In genomic region chr11:112024778-112025678, GRCh38 we compare ENCODE assay signal across 8 cellular contexts. TPM values are rescaled to one million over a fixed set of nuclear protein-coding genes. Genes with fewer than 3 reads are reported as not detected.
DNase-seq lines count a peak whose midpoint lies in the region; ATAC-seq and TF ChIP-seq lines count a peak whose summit lies in the region.

Gene DLAT (plus strand): TSS chr11:112025408. CDS start chr11:112025473, 65 bp downstream.

- no peaks in the 10 kb centered on the region for H3K27me3 Mint-ChIP-seq in activated naive CD8-positive, alpha-beta T cell

- no peaks in the 10 kb centered on the region for H3K79me2 ChIP-seq in parathyroid adenoma

- H2AFZ ChIP-seq in parathyroid adenoma = peak within 1 kb of the TSS; percentile 88

- H3K9ac ChIP-seq in parathyroid adenoma = peak within 1 kb of the TSS; percentile 21

- no peak for TF ChIP-seq POLR2A in tibial nerve (IDR thresholded peaks at IDR 0.05)

- 1% methylated on average over 57 to 70 of the region's 71 CpGs for WGBS in tibial nerve, 2 donors

- H3K9me3 Mint-ChIP-seq in activated naive CD8-positive, alpha-beta T cell (ENCODE audit: low read depth) = no peaks in the 10 kb centered on the region

- intact Hi-C loops in Right ventricle myocardium superior (cut with DNase I) = no loop called here

- peak within 1 kb of the TSS; percentile 99 for H3K4me3 Mint-ChIP-seq in activated naive CD8-positive, alpha-beta T cell

- H3K27me3 ChIP-seq in parathyroid adenoma (ENCODE audit: control insufficient read depth, insufficient read depth, low read length) (no peaks in the 10 kb centered on the region), tibial nerve (no peaks in the 10 kb centered on the region)

- H3K27ac ChIP-seq in parathyroid adenoma = peak within 1 kb of the TSS; percentile 91
- peak within 1 kb of the TSS; percentile 89 to 97 (median 93) for H3K27ac ChIP-seq in tibial nerve

- H3K9me3 ChIP-seq in parathyroid adenoma (ENCODE audit: control insufficient read depth, low read length) (no peaks in the 10 kb centered on the region), tibial nerve (no peaks in the 10 kb centered on the region)

- peaks cover 4% of the 10 kb centered on the region for H3K36me3 Mint-ChIP-seq in activated naive CD8-positive, alpha-beta T cell

- ATAC-seq in HG02610 (IDR thresholded peaks at IDR 0.05; ENCODE audit: unreplicated experiment) (peak; percentile 60), Right ventricle myocardium superior (ENCODE audit: poor library complexity) (peak; percentile 94)

- DNase-seq in GM10266 (ENCODE audit: extremely low spot score) = peak; percentile 86
- peak; percentile 96 for DNase-seq in NCI-H1092 treated with DMSO at 0.1 percent for 48 hours (lab: John Stamatoyannopoulos, UW)
- peak; percentile 78 for DNase-seq in SKM-1 treated with dmso at 0.1 percent for 144 hours (lab: John Stamatoyannopoulos, UW; ENCODE audit: unreplicated experiment)
- peak; percentile 94 for DNase-seq in Right ventricle myocardium superior
- peak; percentile 55 to 65 for DNase-seq in tibial nerve (ENCODE audit: low spot score in 2 of 2)

- TF ChIP-seq EP300 in tibial nerve (IDR thresholded peaks at IDR 0.05) = peak in 1 of 2 donors; percentile 83

- no peaks in the 10 kb centered on the region for H3K36me3 ChIP-seq in parathyroid adenoma (ENCODE audit: control insufficient read depth, insufficient read depth, low read length)
- peaks cover 0 to 46% (median 5%) of the 10 kb centered on the region in 3 donors for H3K36me3 ChIP-seq in tibial nerve

- TF ChIP-seq CTCF in GM10266 (IDR thresholded peaks at IDR 0.05; ENCODE audit: control insufficient read depth, insufficient read depth, low read depth, missing control alignments) (no peak), parathyroid adenoma (IDR thresholded peaks at IDR 0.05) (no peak), tibial nerve (IDR thresholded peaks at IDR 0.05) (no peak)

- H3K27ac Mint-ChIP-seq in activated naive CD8-positive, alpha-beta T cell = peak within 1 kb of the TSS; percentile 100

- peaks cover 25% of the 10 kb centered on the region for H3K4me1 Mint-ChIP-seq in activated naive CD8-positive, alpha-beta T cell (ENCODE audit: low read depth)

- H3K4me3 ChIP-seq in parathyroid adenoma (ENCODE audit: low read depth, low read length) (peak within 1 kb of the TSS; percentile 88), tibial nerve (peak within 1 kb of the TSS; percentile 81 to 96 (median 93))

- H3K4me2 ChIP-seq in parathyroid adenoma (ENCODE audit: low read length) = peak within 1 kb of the TSS; percentile 83

- no peaks in the 10 kb centered on the region for H3K4me1 ChIP-seq in parathyroid adenoma
- H3K4me1 ChIP-seq in tibial nerve = peaks cover 0 to 25% (median 11%) of the 10 kb centered on the region in 4 donors

RNA-seq across cellular contexts. Expression of gene DLAT, which starts in this region (rescaled TPM):
- total RNA-seq in Right ventricle myocardium superior = 154 TPM
- total RNA-seq in tibial nerve = 10 to 100 TPM; 18.2 to 32.1 (median 19.9) TPM

Comparison
In these comparisons a context has a peak if more than half of its experiments do, and no peak if none do; other contexts are left out.
1. Peak in every context shown above with its lines: DNase-seq, ATAC-seq, H3K4me3 ChIP-seq and H3K27ac ChIP-seq.